Comparison of ENCODE assay signal across 1 cellular context in the genomic region with DNA sequence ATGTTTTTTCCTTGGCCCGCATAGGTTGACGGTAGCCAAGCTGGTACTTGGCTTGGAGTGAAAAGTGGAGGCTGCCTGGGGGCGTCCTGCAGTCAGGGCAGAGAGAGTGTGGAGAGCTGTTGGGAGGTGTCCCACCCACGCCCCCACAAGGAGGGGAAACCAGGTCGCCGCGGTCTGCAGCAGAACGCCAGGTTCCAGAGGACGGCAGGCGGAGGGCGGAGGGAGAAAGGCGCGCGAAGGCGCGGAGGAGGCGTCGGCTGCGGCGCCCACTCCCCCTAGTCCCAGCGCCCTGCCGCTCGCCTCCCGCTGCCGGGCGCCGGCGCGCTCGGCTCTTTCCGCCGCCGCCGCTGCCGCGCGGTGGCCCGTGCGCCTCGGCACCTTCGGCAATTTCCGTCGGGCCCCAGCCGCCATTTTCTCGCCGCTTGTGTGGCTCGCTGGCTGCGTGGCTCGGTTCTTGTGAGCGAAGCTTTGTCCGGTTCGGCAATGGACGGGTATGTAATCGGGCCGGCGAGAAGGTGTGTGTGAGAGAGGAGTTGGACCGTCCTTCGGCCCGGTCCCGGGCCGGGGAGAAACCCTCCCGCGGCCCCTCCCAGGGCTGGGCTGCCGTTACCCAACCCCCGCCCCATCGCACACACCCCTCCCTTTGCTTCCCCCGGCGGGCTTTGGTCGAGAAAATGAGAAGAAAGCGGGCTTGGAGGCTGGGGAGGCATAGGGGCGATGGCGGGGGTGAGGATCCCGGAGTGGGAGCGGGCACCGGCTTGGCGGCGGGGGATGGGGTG.
A peak's percentile ranks its signal among the peaks of the same experiment; 100 is the strongest.
TF ChIP-seq lines count a peak whose summit lies in the region.

PTBP2 (plus strand) TSS at position 403 of the 779 bp plus-strand sequence; CDS start at position 484, 81 bp downstream.

TF ChIP-seq in K562, 482 proteins besides CTCF, POLR2A, EP300 and RAD21 (continued from another document):
- no peak for TF ChIP-seq RFX1 (IDR thresholded peaks at IDR 0.05)
- TF ChIP-seq ZNF133 (CRISPR knock-in tag; IDR thresholded peaks at IDR 0.05): no peak
- TF ChIP-seq THRA (IDR thresholded peaks at IDR 0.05): no peak
- TF ChIP-seq ESRRB (CRISPR knock-in tag; IDR thresholded peaks at IDR 0.05; ENCODE audit: borderline replicate concordance): no peak
- no peak for TF ChIP-seq ZNF165 (CRISPR knock-in tag; IDR thresholded peaks at IDR 0.05; ENCODE audit: borderline replicate concordance)
- no peak for TF ChIP-seq ZNF436 (CRISPR knock-in tag; IDR thresholded peaks at IDR 0.05)
- TF ChIP-seq MAFF (IDR thresholded peaks at IDR 0.05; ENCODE audit: low read length): no peak
- peak; percentile 91 for TF ChIP-seq CXXC5 (CRISPR knock-in tag; IDR thresholded peaks at IDR 0.05)
- no peak for TF ChIP-seq TCF7L2 (IDR thresholded peaks at IDR 0.05; ENCODE audit: low read depth, low read length)
- no peak for TF ChIP-seq ZNF23 (CRISPR knock-in tag; IDR thresholded peaks at IDR 0.05)
- no peak for TF ChIP-seq POU5F1 (IDR thresholded peaks at IDR 0.05; ENCODE audit: borderline replicate concordance, low read depth, low read length, partially characterized antibody)
- TF ChIP-seq, protein P1, sequence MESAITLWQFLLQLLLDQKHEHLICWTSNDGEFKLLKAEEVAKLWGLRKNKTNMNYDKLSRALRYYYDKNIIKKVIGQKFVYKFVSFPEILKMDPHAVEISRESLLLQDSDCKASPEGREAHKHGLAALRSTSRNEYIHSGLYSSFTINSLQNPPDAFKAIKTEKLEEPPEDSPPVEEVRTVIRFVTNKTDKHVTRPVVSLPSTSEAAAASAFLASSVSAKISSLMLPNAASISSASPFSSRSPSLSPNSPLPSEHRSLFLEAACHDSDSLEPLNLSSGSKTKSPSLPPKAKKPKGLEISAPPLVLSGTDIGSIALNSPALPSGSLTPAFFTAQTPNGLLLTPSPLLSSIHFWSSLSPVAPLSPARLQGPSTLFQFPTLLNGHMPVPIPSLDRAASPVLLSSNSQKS (CRISPR knock-in tag; IDR thresholded peaks at IDR 0.05): no peak
- TF ChIP-seq PBX2 (CRISPR knock-in tag; IDR thresholded peaks at IDR 0.05; ENCODE audit: low read depth): no peak
- TF ChIP-seq PBX2 (tag; conservative IDR thresholded peaks at IDR 0.05; ENCODE audit: low read depth): no peak
- TF ChIP-seq HMG20A (CRISPR knock-in tag; conservative IDR thresholded peaks at IDR 0.05): no peak
- TF ChIP-seq NEUROD1 (IDR thresholded peaks at IDR 0.05; ENCODE audit: borderline replicate concordance, low read depth, low read length, partially characterized antibody): no peak
- no peak for TF ChIP-seq ZNF766 (CRISPR knock-in tag; conservative IDR thresholded peaks at IDR 0.05)
- TF ChIP-seq ZEB2 (IDR thresholded peaks at IDR 0.05): no peak
- TF ChIP-seq HDAC3 (IDR thresholded peaks at IDR 0.05; ENCODE audit: borderline replicate concordance, partially characterized antibody): no peak
- no peak for TF ChIP-seq ZC3H8 (IDR thresholded peaks at IDR 0.05)
- TF ChIP-seq HOMEZ (CRISPR knock-in tag; IDR thresholded peaks at IDR 0.05): no peak
- no peak for TF ChIP-seq PHB (CRISPR knock-in tag; IDR thresholded peaks at IDR 0.05)
- TF ChIP-seq ETV6 (IDR thresholded peaks at IDR 0.05; ENCODE audit: borderline replicate concordance in 1 of 2, low read depth in 2 of 2, low read length in 1 of 2): no peak
- TF ChIP-seq ETV6 (CRISPR knock-in tag; IDR thresholded peaks at IDR 0.05; ENCODE audit: borderline replicate concordance): no peak
- TF ChIP-seq, protein P2, sequence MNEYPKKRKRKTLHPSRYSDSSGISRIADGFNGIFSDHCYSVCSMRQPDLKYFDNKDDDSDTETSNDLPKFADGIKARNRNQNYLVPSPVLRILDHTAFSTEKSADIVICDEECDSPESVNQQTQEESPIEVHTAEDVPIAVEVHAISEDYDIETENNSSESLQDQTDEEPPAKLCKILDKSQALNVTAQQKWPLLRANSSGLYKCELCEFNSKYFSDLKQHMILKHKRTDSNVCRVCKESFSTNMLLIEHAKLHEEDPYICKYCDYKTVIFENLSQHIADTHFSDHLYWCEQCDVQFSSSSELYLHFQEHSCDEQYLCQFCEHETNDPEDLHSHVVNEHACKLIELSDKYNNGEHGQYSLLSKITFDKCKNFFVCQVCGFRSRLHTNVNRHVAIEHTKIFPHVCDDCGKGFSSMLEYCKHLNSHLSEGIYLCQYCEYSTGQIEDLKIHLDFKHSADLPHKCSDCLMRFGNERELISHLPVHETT (CRISPR knock-in tag; conservative IDR thresholded peaks at IDR 0.05 in 1 of 2, IDR thresholded peaks at IDR 0.05 in 1 of 2): no peak; a peak in 1 of 4 replicates
- TF ChIP-seq ARID3B (CRISPR knock-in tag; IDR thresholded peaks at IDR 0.05; ENCODE audit: borderline replicate concordance): no peak
- TF ChIP-seq MTA2 (IDR thresholded peaks at IDR 0.05; ENCODE audit: low read depth): no peak
- TF ChIP-seq, protein P3, sequence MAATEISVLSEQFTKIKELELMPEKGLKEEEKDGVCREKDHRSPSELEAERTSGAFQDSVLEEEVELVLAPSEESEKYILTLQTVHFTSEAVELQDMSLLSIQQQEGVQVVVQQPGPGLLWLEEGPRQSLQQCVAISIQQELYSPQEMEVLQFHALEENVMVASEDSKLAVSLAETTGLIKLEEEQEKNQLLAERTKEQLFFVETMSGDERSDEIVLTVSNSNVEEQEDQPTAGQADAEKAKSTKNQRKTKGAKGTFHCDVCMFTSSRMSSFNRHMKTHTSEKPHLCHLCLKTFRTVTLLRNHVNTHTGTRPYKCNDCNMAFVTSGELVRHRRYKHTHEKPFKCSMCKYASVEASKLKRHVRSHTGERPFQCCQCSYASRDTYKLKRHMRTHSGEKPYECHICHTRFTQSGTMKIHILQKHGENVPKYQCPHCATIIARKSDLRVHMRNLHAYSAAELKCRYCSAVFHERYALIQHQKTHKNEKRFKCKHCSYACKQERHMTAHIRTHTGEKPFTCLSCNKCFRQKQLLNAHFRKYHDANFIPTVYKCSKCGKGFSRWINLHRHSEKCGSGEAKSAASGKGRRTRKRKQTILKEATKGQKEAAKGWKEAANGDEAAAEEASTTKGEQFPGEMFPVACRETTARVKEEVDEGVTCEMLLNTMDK (IDR thresholded peaks at IDR 0.05; ENCODE audit: borderline replicate concordance, insufficient read depth, low read depth, low read length, poor library complexity, severe bottlenecking): no peak
- TF ChIP-seq CREM (IDR thresholded peaks at IDR 0.05; ENCODE audit: low read depth): no peak; the same call in 1 of the 2 replicates
- TF ChIP-seq RFX5 (IDR thresholded peaks at IDR 0.05; ENCODE audit: low read depth, low read length): no peak
- TF ChIP-seq TRIM28 (IDR thresholded peaks at IDR 0.05): no peak
- TF ChIP-seq, protein P4, sequence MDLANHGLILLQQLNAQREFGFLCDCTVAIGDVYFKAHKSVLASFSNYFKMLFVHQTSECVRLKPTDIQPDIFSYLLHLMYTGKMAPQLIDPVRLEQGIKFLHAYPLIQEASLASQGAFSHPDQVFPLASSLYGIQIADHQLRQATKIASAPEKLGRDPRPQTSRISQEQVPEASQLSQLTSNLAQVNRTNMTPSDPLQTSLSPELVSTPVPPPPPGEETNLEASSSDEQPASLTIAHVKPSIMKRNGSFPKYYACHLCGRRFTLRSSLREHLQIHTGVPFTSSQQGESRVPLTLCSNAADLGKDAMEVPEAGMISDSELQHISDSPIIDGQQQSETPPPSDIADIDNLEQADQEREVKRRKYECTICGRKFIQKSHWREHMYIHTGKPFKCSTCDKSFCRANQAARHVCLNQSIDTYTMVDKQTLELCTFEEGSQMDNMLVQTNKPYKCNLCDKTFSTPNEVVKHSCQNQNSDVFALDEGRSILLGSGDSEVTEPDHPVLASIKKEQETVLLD (IDR thresholded peaks at IDR 0.05): no peak
- no peak for TF ChIP-seq CSDE1 (IDR thresholded peaks at IDR 0.05)
- peak; percentile 91; the same call in 1 of the 2 replicates for TF ChIP-seq ZBTB7A (IDR thresholded peaks at IDR 0.05; ENCODE audit: borderline replicate concordance, control insufficient read depth, low read depth, low read length)
- TF ChIP-seq NBN (IDR thresholded peaks at IDR 0.05; ENCODE audit: low read depth): no peak
- no peak for TF ChIP-seq MTA1 (IDR thresholded peaks at IDR 0.05; ENCODE audit: borderline replicate concordance)
- peak; percentile 63; the same call in 1 of the 2 replicates for TF ChIP-seq RB1 (IDR thresholded peaks at IDR 0.05; ENCODE audit: low read depth)
